24 cellular contexts compared by ENCODE assay signal in the genomic region with DNA sequence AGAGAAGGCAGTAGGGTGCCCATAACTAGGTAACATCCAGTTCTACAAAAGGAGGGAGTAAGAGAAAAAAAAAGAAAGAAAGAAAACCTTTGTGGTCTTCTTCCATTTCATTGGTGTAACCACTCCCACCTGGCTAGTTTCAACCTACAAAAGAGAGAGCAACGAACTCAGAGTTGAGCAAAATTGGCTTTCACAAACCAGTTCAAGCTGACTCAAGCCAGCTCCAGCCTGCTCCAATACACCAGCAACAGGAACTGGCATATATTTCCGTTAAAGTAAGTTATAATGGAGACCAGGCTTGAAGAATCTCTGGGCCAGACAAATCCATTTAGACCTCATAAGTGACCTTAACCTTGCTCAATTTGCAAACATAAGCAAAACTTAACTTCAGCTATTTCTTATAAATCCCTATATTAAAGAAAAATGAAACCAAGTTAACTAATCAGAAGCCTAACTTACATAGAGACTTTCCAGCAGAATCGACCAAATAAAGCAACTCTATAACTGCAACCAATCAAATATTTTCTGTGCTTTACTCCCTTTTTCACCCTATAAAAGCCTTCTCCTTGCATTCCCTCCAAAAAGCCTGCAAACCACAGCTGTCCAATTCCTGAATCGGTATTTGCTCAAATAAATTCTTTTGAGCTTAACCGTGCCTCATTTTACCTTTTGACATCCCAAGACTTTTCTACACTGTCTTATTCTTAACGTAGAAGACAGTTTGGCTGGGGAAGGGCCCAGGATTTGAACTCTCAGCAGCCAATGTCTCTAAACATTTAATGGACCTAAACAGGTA. TPM values are rescaled to one million over a fixed set of nuclear protein-coding genes. Genes with fewer than 3 reads are reported as not detected.
A peak's percentile ranks its signal among the peaks of the same experiment; 100 is the strongest.
DNase-seq lines count a peak whose midpoint lies in the region; ATAC-seq, FAIRE-seq and TF ChIP-seq lines count a peak whose summit lies in the region.
"Had no signal": no experiment of that assay in that cellular context is flagged by ENCODE, and none has a peak within 500 bp of the region (broad histone marks: within the 10 kb centered on the region; RNA-seq: fewer than 3 reads in every experiment).

No MANE protein-coding gene starts in this region.

- ATAC-seq in A549 = no peak
- ATAC-seq: gastrocnemius medialis had no signal

- H3K79me2 ChIP-seq in GM23248 (ENCODE audit: insufficient read depth) = no peaks in the 10 kb centered on the region

- WGBS in A549 (ENCODE audit: missing lambda C conversion rate) = 71% methylated on average over 6 of the region's 6 CpGs
- 52 to 53% methylated on average over 6 of the region's 6 CpGs for WGBS in GM23248 (ENCODE audit: low coverage in 1 of 2, low lambda C conversion rate in 2 of 2, missing lambda C conversion rate in 2 of 2), 2 experiments
- 73% methylated on average over 6 of the region's 6 CpGs for WGBS in mesenchymal stem cell

- peaks cover 15% of the 10 kb centered on the region for H3K4me1 ChIP-seq in A549
- no peaks in the 10 kb centered on the region for H3K4me1 ChIP-seq in GM23248 (ENCODE audit: insufficient read depth)
- no peaks in the 10 kb centered on the region for H3K4me1 ChIP-seq in mesenchymal stem cell (ENCODE audit: control insufficient read depth, insufficient read depth, low read depth, low read length)
- H3K4me1 ChIP-seq: gastrocnemius medialis, SJSA1 had no signal

- no peaks in the 10 kb centered on the region for H3K79me1 ChIP-seq in mesenchymal stem cell (replicated peaks; ENCODE audit: low read length, poor library complexity, severe bottlenecking)

- H2BK15ac ChIP-seq in mesenchymal stem cell (ENCODE audit: low read depth, poor library complexity, severe bottlenecking) = no peak overlapping the region

- no peaks in the 10 kb centered on the region for H3K27me3 Mint-ChIP-seq in MCF 10A (ENCODE audit: insufficient read depth, unreplicated experiment)
- H3K27me3 Mint-ChIP-seq: CD4-positive, alpha-beta T cell had no signal

- peak overlapping the region; percentile 48 to 66; a peak in 4 of 6 replicates for H3K27ac ChIP-seq in A549
- no peak overlapping the region for H3K27ac ChIP-seq in GM23248
- no peak overlapping the region for H3K27ac ChIP-seq in mesenchymal stem cell (ENCODE audit: low read length, poor library complexity, severe bottlenecking)
- H3K27ac ChIP-seq: gastrocnemius medialis, PC-9, SJSA1 had no signal

- H3K4ac ChIP-seq in mesenchymal stem cell (ENCODE audit: low read depth in 1 of 2, low read length in 2 of 2) = no peak overlapping the region

- H2AFZ ChIP-seq in GM23248 (peak overlapping the region; percentile 43), mesenchymal stem cell (ENCODE audit: low read depth, low read length) (no peak overlapping the region)
- H2AFZ ChIP-seq: PC-9 had no signal

- H3K4me2 ChIP-seq in A549 = no peak overlapping the region
- H3K4me2 ChIP-seq in GM23248 (ENCODE audit: unreplicated experiment) = no peak overlapping the region
- H3K4me2 ChIP-seq in mesenchymal stem cell (ENCODE audit: low read length, poor library complexity, severe bottlenecking) = no peak overlapping the region
- H3K4me2 ChIP-seq: PC-9, smooth muscle cell had no signal

- BruUV-seq in MCF 10A (replicated peaks; lab: Mats Ljungman, UMichigan) = no TSS peak

- no peak overlapping the region for H2BK12ac ChIP-seq in mesenchymal stem cell (ENCODE audit: low read length in 2 of 2)

- H2AK5ac ChIP-seq in mesenchymal stem cell (ENCODE audit: low read length, severe bottlenecking) = peak overlapping the region; percentile 18

- TF ChIP-seq EP300 in A549 (IDR thresholded peaks at IDR 0.05) = no peak

- H3K23ac ChIP-seq in mesenchymal stem cell (ENCODE audit: low read length in 2 of 2) = no peak overlapping the region

- H3K18ac ChIP-seq in mesenchymal stem cell (ENCODE audit: low read depth in 1 of 2, low read length in 2 of 2) = no peak overlapping the region

- in situ Hi-C loops in GM23248 (cut with MboI) = no loop called here

- no peaks in the 10 kb centered on the region for H3K9me3 Mint-ChIP-seq in MCF 10A (ENCODE audit: unreplicated experiment)
- H3K9me3 Mint-ChIP-seq: activated T-helper 2 cell treated with anti-CD3 and anti-CD28 coated beads, Interferon-gamma antibody, Interleukin-2, Interleukin-4, amounts not matched to agents 10 μg/mL and 5 μg/mL and 100 μg/mL, durations not matched to agents 14 hours and 24 hours and 36 hours; CD4-positive, alpha-beta T cell had no signal

- H3K27ac Mint-ChIP-seq in MCF 10A (ENCODE audit: low read depth, unreplicated experiment) = no peak overlapping the region
- H3K27ac Mint-ChIP-seq: activated T-helper 2 cell treated with anti-CD3 and anti-CD28 coated beads, Interferon-gamma antibody, Interleukin-2, Interleukin-4, amounts not matched to agents 10 μg/mL and 5 μg/mL and 100 μg/mL, durations not matched to agents 14 hours and 24 hours and 36 hours; CD4-positive, alpha-beta T cell had no signal

- H3F3A ChIP-seq in GM23248 (ENCODE audit: insufficient read depth) = no peaks in the 10 kb centered on the region

- FAIRE-seq in A549 (lab: Jason Lieb, UNC) = no peak

- no peak for TF ChIP-seq POLR2A in A549 (IDR thresholded peaks at IDR 0.05; ENCODE audit: low read length)

- H3K9me2 ChIP-seq in GM23248 (ENCODE audit: insufficient read depth) = no peaks in the 10 kb centered on the region

- no peaks in the 10 kb centered on the region for H3K9me3 ChIP-seq in A549
- no peaks in the 10 kb centered on the region for H3K9me3 ChIP-seq in GM23248 (ENCODE audit: low read depth)
- no peaks in the 10 kb centered on the region for H3K9me3 ChIP-seq in mesenchymal stem cell (ENCODE audit: control insufficient read depth, low read length)
- H3K9me3 ChIP-seq: gastrocnemius medialis, SJSA1 had no signal

- H3K14ac ChIP-seq in mesenchymal stem cell (ENCODE audit: low read length in 2 of 2) = no peak overlapping the region

- POLR2A ChIA-PET in A549 (lab: Yijun Ruan, JAX) = no interaction called here
- POLR2A ChIA-PET in MCF 10A (lab: Yijun Ruan, JAX) = interaction anchor here (0.8 to 2.8 kb wide), 5 partner anchors 23 to 148 kb away, joined by 3 to 6 read pairs (median 3); partner anchors contain the start of gene FAS

- H2BK120ac ChIP-seq in mesenchymal stem cell (ENCODE audit: low read depth, low read length) = no peak overlapping the region

- intact Hi-C loops in MCF 10A (cut with micrococcal nuclease) = no loop called here

- H4K8ac ChIP-seq in mesenchymal stem cell (ENCODE audit: low read length) = no peak overlapping the region

- TF ChIP-seq CTCF in A549 (IDR thresholded peaks at IDR 0.05) (no peak), MCF 10A (IDR thresholded peaks at IDR 0.05; ENCODE audit: unreplicated experiment) (no peak)

- H3K4me3 Mint-ChIP-seq in MCF 10A (ENCODE audit: unreplicated experiment) = no peak overlapping the region
- H3K4me3 Mint-ChIP-seq: CD4-positive, alpha-beta T cell; neural crest cell had no signal

- no peaks in the 10 kb centered on the region for H4K20me1 ChIP-seq in GM23248 (ENCODE audit: insufficient read depth)

- DNase-seq in A549 (ENCODE audit: low read depth in 1 of 2, low spot score in 1 of 2) (no peak), GM23248 (no peak), OCI-M1 (lab: John Stamatoyannopoulos, UW) (peak; percentile 71), mesenchymal stem cell (no peak), epidermal melanocyte (ENCODE audit: insufficient read length, low spot score) (no peak), MCF 10A (ENCODE audit: unreplicated experiment) (no peak), COLO829 (ENCODE audit: low spot score) (no peak), cerebellar nuclear complex (lab: John Stamatoyannopoulos, UW) (no peak)
- DNase-seq: CD4-positive, alpha-beta T cell; dermis blood vessel endothelial cell; gastrocnemius medialis; NCI-H146; NCI-H2171 treated with DMSO at 0.1 percent for 48 hours; NCI-H69; PC-9; stimulated activated CD4-positive, alpha-beta T cell treated with anti-CD3 and anti-CD28 coated beads, Interleukin-4, amount 100 ng/mL, for 4 hours had no signal

- H4K91ac ChIP-seq in mesenchymal stem cell (ENCODE audit: low read length) = no peak overlapping the region

- CTCF ChIA-PET in A549 (lab: Yijun Ruan, JAX) (interaction anchor here (0.6 to 18.3 kb wide), 7 partner anchors 15 to 372 kb away, joined by 3 to 397 read pairs (median 5); no protein-coding TSS in a partner anchor), MCF 10A (lab: Yijun Ruan, JAX) (interaction anchor here (0.7 to 19.9 kb wide), 3 partner anchors 89 to 373 kb away, joined by 3 to 588 read pairs (median 3); no protein-coding TSS in a partner anchor)

- H2BK5ac ChIP-seq in mesenchymal stem cell (ENCODE audit: low read depth, low read length, poor library complexity, severe bottlenecking) = no peak overlapping the region

- H3K4me1 Mint-ChIP-seq in MCF 10A (ENCODE audit: insufficient read depth, unreplicated experiment) = peaks cover 4% of the 10 kb centered on the region
- H3K4me1 Mint-ChIP-seq: neural crest cell had no signal

- H3K27me3 ChIP-seq in GM23248 (replicated peaks; ENCODE audit: insufficient read depth) = no peaks in the 10 kb centered on the region
- no peaks in the 10 kb centered on the region for H3K27me3 ChIP-seq in mesenchymal stem cell (ENCODE audit: control insufficient read depth in 1 of 2, insufficient read depth in 1 of 2, low read length in 2 of 2)
- H3K27me3 ChIP-seq: gastrocnemius medialis, SJSA1 had no signal

- no peaks in the 10 kb centered on the region for H3K36me3 ChIP-seq in GM23248 (ENCODE audit: low read depth)
- H3K36me3 ChIP-seq in mesenchymal stem cell (ENCODE audit: control insufficient read depth in 1 of 2, insufficient read depth in 2 of 2, low read depth in 1 of 2, low read length in 2 of 2) = no peaks in the 10 kb centered on the region
- H3K36me3 ChIP-seq: gastrocnemius medialis, SJSA1 had no signal

- no peak for TF ChIP-seq RAD21 in A549 (conservative IDR thresholded peaks at IDR 0.05 in 1 of 2, IDR thresholded peaks at IDR 0.05 in 1 of 2)

- peaks cover 6% of the 10 kb centered on the region for H3K36me3 Mint-ChIP-seq in MCF 10A (ENCODE audit: insufficient read depth, unreplicated experiment)

- no peak overlapping the region for H3K4me3 ChIP-seq in A549
- H3K4me3 ChIP-seq in GM23248 = no peak overlapping the region
- no peak overlapping the region for H3K4me3 ChIP-seq in mesenchymal stem cell (ENCODE audit: insufficient read depth in 1 of 2, low read depth in 1 of 2, low read length in 2 of 2)
- H3K4me3 ChIP-seq: gastrocnemius medialis, PC-9, SJSA1, smooth muscle cell had no signal

- no peak overlapping the region for H3K9ac ChIP-seq in GM23248
- H3K9ac ChIP-seq in mesenchymal stem cell (ENCODE audit: low read length) = peak overlapping the region; percentile 21

RNA-seq across cellular contexts. Expression of gene ANKRD22, which starts 10.1 kb away (rescaled TPM):
- 0.59 and 0.60 TPM in 2 replicates for polyA plus RNA-seq in A549 (2011; rRNA removed)
- polyA plus RNA-seq in A549 (2012; cell fraction: cytosol; rRNA removed) = 0.04 and 0.05 TPM in 2 replicates
- polyA plus RNA-seq in A549 (2012; cell fraction: nucleus; rRNA removed) = 0.07 TPM in 1 of 2 replicates, not detected in the other
- 0.29 to 0.53 TPM (median 0.43 TPM) in 3 replicates for polyA plus RNA-seq in A549 (2017; fragmentation: RNase III; extraction: RNeasy Plus Mini Kit Qiagen cat#74134 plus additional on column Dnase treatment)
- polyA minus RNA-seq in A549 (2011; rRNA and poly(A)+ RNA removed) = not detected in 2 replicates
- 0.22 TPM in 1 of 2 replicates, not detected in the other for total RNA-seq in GM23248 (2014; rRNA removed; shearing (Covaris generic))
- not detected in 2 replicates for polyA plus RNA-seq in GM23248 (2016; fragmentation: Nextera tagmentation; extraction: Ambion mirVana)
- not detected for polyA plus RNA-seq in mesenchymal stem cell (2013, experiment 1 of 2)
- 0.04 TPM for polyA plus RNA-seq in mesenchymal stem cell (2013, experiment 2 of 2)
- total RNA-seq in MCF 10A (2022) = 0.26 TPM in 1 of 2 replicates, not detected in the other
- total RNA-seq: activated T-helper 2 cell treated with anti-CD3 and anti-CD28 coated beads, Interferon-gamma antibody, Interleukin-2, Interleukin-4, amounts not matched to agents 10 μg/mL and 5 μg/mL and 100 μg/mL, durations not matched to agents 14 hours and 24 hours and 36 hours; CD4-positive, alpha-beta T cell; dermis blood vessel endothelial cell; gastrocnemius medialis; neural crest cell; pulmonary artery endothelial cell; SJSA1 had no signal

RNA-seq across cellular contexts. Expression of gene STAMBPL1, which starts 38.5 kb away (rescaled TPM):
- 28.9 and 32.1 TPM in 2 replicates for polyA plus RNA-seq in A549 (2011; rRNA removed)
- polyA plus RNA-seq in A549 (2012; cell fraction: cytosol; rRNA removed) = 18.2 and 18.8 TPM in 2 replicates
- 23.8 and 58.1 TPM in 2 replicates for polyA plus RNA-seq in A549 (2012; cell fraction: nucleus; rRNA removed)
- 25.8 to 29.0 TPM (median 28.2 TPM) in 3 replicates for polyA plus RNA-seq in A549 (2017; fragmentation: RNase III; extraction: RNeasy Plus Mini Kit Qiagen cat#74134 plus additional on column Dnase treatment)
- polyA minus RNA-seq in A549 (2011; rRNA and poly(A)+ RNA removed) = 14.5 and 15.7 TPM in 2 replicates
- total RNA-seq in GM23248 (2014; rRNA removed; shearing (Covaris generic)) = 22.4 and 23.9 TPM in 2 replicates
- 13.3 and 15.1 TPM in 2 replicates for polyA plus RNA-seq in GM23248 (2016; fragmentation: Nextera tagmentation; extraction: Ambion mirVana)
- polyA plus RNA-seq in mesenchymal stem cell (2013, experiment 1 of 2) = 8.3 TPM
- polyA plus RNA-seq in mesenchymal stem cell (2013, experiment 2 of 2) = 9.1 TPM
- total RNA-seq in MCF 10A (2022) = 18.9 and 29.2 TPM in 2 replicates

RNA-seq across cellular contexts. Expression of gene LIPM, which starts 39.0 kb away (rescaled TPM):
- polyA plus RNA-seq in A549 (2011; rRNA removed) = not detected in 2 replicates
- polyA plus RNA-seq in A549 (2012; cell fraction: cytosol; rRNA removed) = not detected in 2 replicates
- polyA plus RNA-seq in A549 (2012; cell fraction: nucleus; rRNA removed) = not detected in 2 replicates
- polyA plus RNA-seq in A549 (2017; fragmentation: RNase III; extraction: RNeasy Plus Mini Kit Qiagen cat#74134 plus additional on column Dnase treatment) = not detected in 3 replicates
- not detected in 2 replicates for polyA minus RNA-seq in A549 (2011; rRNA and poly(A)+ RNA removed)
- not detected in 2 replicates for total RNA-seq in GM23248 (2014; rRNA removed; shearing (Covaris generic))
- not detected in 2 replicates for polyA plus RNA-seq in GM23248 (2016; fragmentation: Nextera tagmentation; extraction: Ambion mirVana)
- polyA plus RNA-seq in mesenchymal stem cell (2013, experiment 1 of 2) = not detected
- not detected for polyA plus RNA-seq in mesenchymal stem cell (2013, experiment 2 of 2)
- total RNA-seq in MCF 10A (2022) = not detected in 2 replicates
- total RNA-seq: activated T-helper 2 cell treated with anti-CD3 and anti-CD28 coated beads, Interferon-gamma antibody, Interleukin-2, Interleukin-4, amounts not matched to agents 10 μg/mL and 5 μg/mL and 100 μg/mL, durations not matched to agents 14 hours and 24 hours and 36 hours; CD4-positive, alpha-beta T cell; dermis blood vessel endothelial cell; epithelial cell of proximal tubule; gastrocnemius medialis; HT-29; LHCN-M2; neural crest cell; PC-9; pulmonary artery endothelial cell; SJSA1 had no signal
- polyA plus RNA-seq: smooth muscle cell had no signal

Comparison
In these comparisons a context has a peak if more than half of its experiments do, and no peak if none do; other contexts are left out.
1. H3K27ac ChIP-seq: peak in A549 (2 of 2); none in GM23248 (single experiment) and mesenchymal stem cell (single experiment).